In the genomic region with DNA sequence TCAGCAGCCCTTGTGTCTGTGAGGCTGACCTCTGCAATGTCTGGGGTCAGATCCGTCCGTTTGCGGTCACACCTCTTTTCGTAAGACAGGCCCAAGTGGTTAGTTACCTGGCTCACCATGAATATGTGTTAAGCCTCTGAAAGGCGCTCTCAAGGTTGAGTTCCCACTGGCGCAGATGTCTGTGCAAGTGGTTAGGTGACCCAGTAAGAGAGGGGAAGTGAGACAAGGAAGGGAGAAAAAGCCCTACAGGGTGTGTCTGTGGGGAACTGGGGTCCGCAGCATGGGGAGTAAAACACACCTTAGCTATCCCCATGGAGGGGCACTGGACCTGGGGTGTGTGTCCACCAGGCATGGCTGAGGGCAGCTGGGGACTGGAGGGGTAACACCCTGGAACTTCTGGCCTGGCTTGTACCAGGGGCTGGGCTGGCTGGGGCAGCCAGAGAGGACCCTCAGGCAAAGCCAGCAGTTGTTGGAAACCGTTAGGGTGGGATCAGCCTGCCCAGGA, we compare ENCODE assay signal across 8 cellular contexts.
DNase-seq lines count a peak whose midpoint lies in the region; ATAC-seq and TF ChIP-seq lines count a peak whose summit lies in the region.

No MANE protein-coding gene starts in this region.

- no peaks in the 10 kb centered on the region for H3K27me3 ChIP-seq in transverse colon

- peaks cover 4 to 29% (median 10%) of the 10 kb centered on the region in 4 donors for H3K4me1 ChIP-seq in transverse colon

- no peak for TF ChIP-seq POLR2A in transverse colon (IDR thresholded peaks at IDR 0.05)

- no peak for TF ChIP-seq EP300 in transverse colon (IDR thresholded peaks at IDR 0.05; ENCODE audit: low read depth)

- no peak for TF ChIP-seq CTCF in transverse colon (IDR thresholded peaks at IDR 0.05)

- ATAC-seq in GM19468 (IDR thresholded peaks at IDR 0.05; ENCODE audit: extremely low read depth, unreplicated experiment) (peak; percentile 92), HG03354 (IDR thresholded peaks at IDR 0.05; ENCODE audit: poor library complexity, severe bottlenecking, unreplicated experiment) (peak; percentile 94), Right ventricle myocardium inferior (no peak)

- H3K27ac ChIP-seq in caudate nucleus (ENCODE audit: low read depth, low read length): peak overlapping the region; percentile 55
- peak overlapping the region; percentile 17 to 34 (median 30) for H3K27ac ChIP-seq in transverse colon

- intact Hi-C loops in transverse colon (cut with DNase I; ENCODE audit: low total_unique reads): no loop called here
- intact Hi-C loops in Right ventricle myocardium inferior (cut with DNase I): no loop called here

- no peak overlapping the region for H3K4me3 ChIP-seq in transverse colon

- in situ Hi-C loops in transverse colon (cut with MboI; ENCODE audit: low pct_ligation_motif_present in 1 of 4, low pct_unique_long_range_greater_than_20kb in 1 of 4, low sequenced_read_pairs in 3 of 4): no loop called here

- WGBS in transverse colon (ENCODE audit: low coverage in 1 of 2), 2 donors: 83 to 85% methylated on average over 3 to 8 of the region's 8 CpGs

- no peaks in the 10 kb centered on the region for H3K36me3 ChIP-seq in transverse colon

- H3K9me3 ChIP-seq in transverse colon: no peaks in the 10 kb centered on the region

- no peak for DNase-seq in caudate nucleus (lab: John Stamatoyannopoulos, UW)
- DNase-seq in transverse colon: peak; percentile 44
- no peak for DNase-seq in NCI-H510A (lab: John Stamatoyannopoulos, UW)
- DNase-seq in Right ventricle myocardium inferior (ENCODE audit: missing footprints): no peak
- no peak for DNase-seq in inferior parietal cortex (ENCODE audit: extremely low spot score)
- no peak for DNase-seq in C1 segment of cervical spinal cord (lab: John Stamatoyannopoulos, UW)
